Comparison of ENCODE assay signal across 16 cellular contexts in genomic region chr3:160001850-160002623, GRCh38. TPM values are rescaled to one million over a fixed set of nuclear protein-coding genes. Genes with fewer than 3 reads are reported as not detected.
DNase-seq lines count a peak whose midpoint lies in the region; ATAC-seq and TF ChIP-seq lines count a peak whose summit lies in the region.
"Had no signal": no experiment of that assay in that cellular context is flagged by ENCODE, and none has a peak within 500 bp of the region (broad histone marks: within the 10 kb centered on the region; RNA-seq: fewer than 3 reads in every experiment).

No MANE protein-coding gene starts in this region.

- no peaks in the 10 kb centered on the region for H3K79me2 ChIP-seq in osteoblast (ENCODE audit: insufficient read depth, low read length)

- no peaks in the 10 kb centered on the region for H4K20me1 ChIP-seq in osteoblast (ENCODE audit: insufficient read depth, low read length)

- ATAC-seq in HG02840 (IDR thresholded peaks at IDR 0.05; ENCODE audit: low FRiP score, unreplicated experiment) (no peak), GM21723 (IDR thresholded peaks at IDR 0.05; ENCODE audit: unreplicated experiment) (no peak)
- no peak for ATAC-seq in effector memory CD8-positive, alpha-beta T cell (replicated peaks)

- no peak overlapping the region for H3K27ac ChIP-seq in osteoblast (ENCODE audit: low read depth, low read length)
- H3K27ac ChIP-seq: 22Rv1, SJSA1 had no signal

- TF ChIP-seq CTCF in chondrocyte (IDR thresholded peaks at IDR 0.05) (no peak), osteoblast (IDR thresholded peaks at IDR 0.05; ENCODE audit: extremely low read depth, low read depth, low read length) (no peak)

- H3K27ac Mint-ChIP-seq in chondrocyte (ENCODE audit: unreplicated experiment): peak overlapping the region; percentile 22
- H3K27ac Mint-ChIP-seq in effector memory CD8-positive, alpha-beta T cell: no peak overlapping the region

- no peaks in the 10 kb centered on the region for H3K9me3 ChIP-seq in osteoblast (ENCODE audit: low read depth, low read length)
- H3K9me3 ChIP-seq: SJSA1 had no signal

- no peaks in the 10 kb centered on the region for H3K27me3 Mint-ChIP-seq in chondrocyte (ENCODE audit: low read depth)
- H3K27me3 Mint-ChIP-seq in effector memory CD8-positive, alpha-beta T cell: no peaks in the 10 kb centered on the region
- H3K27me3 Mint-ChIP-seq: IgD-negative memory B cell had no signal

- no peaks in the 10 kb centered on the region for H3K27me3 ChIP-seq in osteoblast (ENCODE audit: insufficient read depth, low read length)
- H3K27me3 ChIP-seq: SJSA1 had no signal

- DNase-seq in DMS 273 (lab: John Stamatoyannopoulos, UW; ENCODE audit: unreplicated experiment): peak; percentile 19
- DNase-seq in DMS 273 treated with DMSO at 0.1 percent for 48 hours (lab: John Stamatoyannopoulos, UW): no peak
- DNase-seq in NCI-H1105 (lab: John Stamatoyannopoulos, UW): peak; percentile 76
- DNase-seq in chondrocyte (ENCODE audit: low spot score): no peak
- peak; percentile 61 for DNase-seq in osteoblast (ENCODE audit: insufficient read length, low spot score, missing footprints)
- DNase-seq in effector memory CD8-positive, alpha-beta T cell: no peak
- DNase-seq: HCEC 1CT; NCI-H1694 treated with DMSO at 0.1 percent for 48 hours; NCI-H2171; NCI-H510A treated with DMSO at 0.1 percent for 48 hours; NK-92 treated with Interleukin-12 subunit alpha and Interleukin-12 subunit beta, amount 100 ng/mL, for 24 hours had no signal

- no peak overlapping the region for H3K4me3 Mint-ChIP-seq in chondrocyte (ENCODE audit: unreplicated experiment)
- H3K4me3 Mint-ChIP-seq in effector memory CD8-positive, alpha-beta T cell: no peak overlapping the region
- H3K4me3 Mint-ChIP-seq: IgD-negative memory B cell had no signal

- no peaks in the 10 kb centered on the region for H3K36me3 Mint-ChIP-seq in chondrocyte (ENCODE audit: low read depth)
- peaks cover 3% of the 10 kb centered on the region for H3K36me3 Mint-ChIP-seq in effector memory CD8-positive, alpha-beta T cell (ENCODE audit: insufficient read depth)

- peaks cover 29% of the 10 kb centered on the region for H3K4me1 Mint-ChIP-seq in chondrocyte (ENCODE audit: low read depth)
- no peaks in the 10 kb centered on the region for H3K4me1 Mint-ChIP-seq in effector memory CD8-positive, alpha-beta T cell (ENCODE audit: low read depth in 2 of 2)

- H2AFZ ChIP-seq in osteoblast (ENCODE audit: low read length): no peak overlapping the region

- peaks cover 3% of the 10 kb centered on the region for H3K4me1 ChIP-seq in osteoblast (ENCODE audit: insufficient read depth, low read length)
- H3K4me1 ChIP-seq: SJSA1 had no signal

- H3K9me3 Mint-ChIP-seq in chondrocyte (ENCODE audit: low read depth): no peaks in the 10 kb centered on the region
- no peaks in the 10 kb centered on the region for H3K9me3 Mint-ChIP-seq in effector memory CD8-positive, alpha-beta T cell
- H3K9me3 Mint-ChIP-seq: IgD-negative memory B cell had no signal

- no peaks in the 10 kb centered on the region for H3K36me3 ChIP-seq in osteoblast (ENCODE audit: insufficient read depth, low read length)
- H3K36me3 ChIP-seq: SJSA1 had no signal

- H3K4me3 ChIP-seq in osteoblast (ENCODE audit: insufficient read depth, low read length): no peak overlapping the region
- H3K4me3 ChIP-seq: SJSA1 had no signal

- H3K4me2 ChIP-seq in osteoblast (ENCODE audit: insufficient read depth, low read length): no peak overlapping the region

RNA-seq across cellular contexts. Expression of gene IL12A, which starts 13.4 kb away (rescaled TPM):
- total RNA-seq in chondrocyte: 1.3 to 1.9 TPM (median 1.5 TPM) in 3 replicates
- total RNA-seq in osteoblast: 3.2 and 4.7 TPM in 2 replicates

Comparison
In these comparisons a context has a peak if more than half of its experiments do, and no peak if none do; other contexts are left out.
1. DNase-seq: peak in DMS 273 (single experiment), NCI-H1105 (single experiment) and osteoblast (single experiment); none in DMS 273 treated with DMSO at 0.1 percent for 48 hours (single experiment), chondrocyte (single experiment) and effector memory CD8-positive, alpha-beta T cell (0 of 3).